In genomic region chr11:64245797-64246623, GRCh38 we compare ENCODE assay signal across 8 cellular contexts. TPM values are rescaled to one million over a fixed set of nuclear protein-coding genes. Genes with fewer than 3 reads are reported as not detected.
DNase-seq lines count a peak whose midpoint lies in the region; ATAC-seq and TF ChIP-seq lines count a peak whose summit lies in the region.

No MANE protein-coding gene starts in this region.

- no peak overlapping the region for H2AFZ ChIP-seq in OCI-LY7 (ENCODE audit: low read length)

- intact Hi-C loops in OCI-LY7 (cut with micrococcal nuclease; ENCODE audit: unreplicated experiment) = loop anchor here (1.0 kb wide), 1 partner anchor 23 kb away; no protein-coding TSS in a partner anchor
- intact Hi-C loops in upper lobe of right lung (cut with DNase I) = no loop called here

- peaks cover 56% of the 10 kb centered on the region for H3K36me3 Mint-ChIP-seq in activated T-helper 17 cell treated with anti-CD3 and anti-CD28 coated beads, Interleukin-2, amount 50 U/mL, for 72 hours (ENCODE audit: low read depth)

- CTCF ChIA-PET in OCI-LY7 (lab: Charles Lee; ENCODE audit: unreplicated experiment) = interaction anchor here (1.0 to 1.4 kb wide), 2 partner anchors 40 to 72 kb away, joined by 3 read pairs; partner anchors contain the start of genes PRDX5 and TRMT112

- peaks cover 55% of the 10 kb centered on the region for H3K4me1 ChIP-seq in OCI-LY7 (ENCODE audit: insufficient read depth, low read length, poor library complexity, severe bottlenecking)
- H3K4me1 ChIP-seq in upper lobe of right lung = peaks cover 28% of the 10 kb centered on the region

- H3K36me3 ChIP-seq in OCI-LY7 (ENCODE audit: insufficient read depth, low read length) (peaks cover 29% of the 10 kb centered on the region), upper lobe of right lung (peaks cover 13% of the 10 kb centered on the region)

- H3K27ac ChIP-seq in OCI-LY7 (ENCODE audit: low read depth, low read length, poor library complexity, severe bottlenecking) (peak overlapping the region; percentile 69), upper lobe of right lung (peak overlapping the region; percentile 66)

- DNase-seq in NCI-H82 (lab: John Stamatoyannopoulos, UW) = peak; percentile 42
- no peak for DNase-seq in NCI-H82 treated with DMSO at 0.1 percent for 48 hours (lab: John Stamatoyannopoulos, UW; ENCODE audit: unreplicated experiment)
- DNase-seq in OCI-LY7 (ENCODE audit: low spot score) = peak; percentile 64
- DNase-seq in fibroblast of the conjunctiva (ENCODE audit: low read depth) = peak; percentile 84
- peak; percentile 83 for DNase-seq in omental fat pad (ENCODE audit: low spot score)
- peak; percentile 85 for DNase-seq in upper lobe of right lung
- no peak for DNase-seq in NCI-H1694 (lab: John Stamatoyannopoulos, UW)

- H3K27ac Mint-ChIP-seq in activated T-helper 17 cell treated with anti-CD3 and anti-CD28 coated beads, Interleukin-2, amount 50 U/mL, for 72 hours = peak overlapping the region; percentile 89

- H3K9me2 ChIP-seq in OCI-LY7 (ENCODE audit: insufficient read depth, low read length) = no peaks in the 10 kb centered on the region

- H3K27me3 ChIP-seq in upper lobe of right lung = no peaks in the 10 kb centered on the region

- H3K4me2 ChIP-seq in OCI-LY7 (ENCODE audit: low read length) = peak overlapping the region; percentile 81

- H3K4me3 ChIP-seq in OCI-LY7 (ENCODE audit: low read depth, low read length, poor library complexity, severe bottlenecking) = peak overlapping the region; percentile 88
- H3K4me3 ChIP-seq in upper lobe of right lung = peak overlapping the region; percentile 73

- no peaks in the 10 kb centered on the region for H3K9me3 Mint-ChIP-seq in activated T-helper 17 cell treated with anti-CD3 and anti-CD28 coated beads, Interleukin-2, amount 50 U/mL, for 72 hours

- peaks cover 28% of the 10 kb centered on the region for H3K79me2 ChIP-seq in OCI-LY7 (ENCODE audit: insufficient read depth, low read depth, low read length)

- BruUV-seq in OCI-LY7 (replicated peaks; lab: Mats Ljungman, UMichigan) = TSS peak; percentile 84

- H3K4me1 Mint-ChIP-seq in activated T-helper 17 cell treated with anti-CD3 and anti-CD28 coated beads, Interleukin-2, amount 50 U/mL, for 72 hours = peaks cover 4% of the 10 kb centered on the region

- peak; percentile 39 for ATAC-seq in activated T-helper 17 cell treated with anti-CD3 and anti-CD28 coated beads, Interleukin-2, amount 50 U/mL, for 72 hours (replicated peaks)
- peak; percentile 42 for ATAC-seq in omental fat pad (ENCODE audit: low FRiP score)
- ATAC-seq in upper lobe of right lung = no peak

- no peaks in the 10 kb centered on the region for H4K20me1 ChIP-seq in OCI-LY7 (ENCODE audit: insufficient read depth, low read length)

- H3K4me3 Mint-ChIP-seq in activated T-helper 17 cell treated with anti-CD3 and anti-CD28 coated beads, Interleukin-2, amount 50 U/mL, for 72 hours = peak overlapping the region; percentile 95

- TF ChIP-seq CTCF in OCI-LY7 (conservative IDR thresholded peaks at IDR 0.05; ENCODE audit: low read length) = no peak
- TF ChIP-seq CTCF in omental fat pad (IDR thresholded peaks at IDR 0.05) = no peak
- TF ChIP-seq CTCF in upper lobe of right lung (IDR thresholded peaks at IDR 0.05) = no peak

- no peaks in the 10 kb centered on the region for H3K9me3 ChIP-seq in OCI-LY7 (ENCODE audit: low read length)
- no peaks in the 10 kb centered on the region for H3K9me3 ChIP-seq in upper lobe of right lung

- POLR2A ChIA-PET in OCI-LY7 (lab: Charles Lee) = interaction anchor here (0.9 to 2.0 kb wide), 4 partner anchors 19 to 40 kb away, joined by 3 to 8 read pairs (median 4); partner anchors contain the start of genes FERMT3, NUDT22 and TRPT1

- no peaks in the 10 kb centered on the region for H3K27me3 Mint-ChIP-seq in activated T-helper 17 cell treated with anti-CD3 and anti-CD28 coated beads, Interleukin-2, amount 50 U/mL, for 72 hours

RNA-seq across cellular contexts. Expression of gene PPP1R14B, which starts 0.7 kb away (rescaled TPM):
- 198 and 219 TPM in 2 replicates for total RNA-seq in OCI-LY7 (2014; rRNA removed; shearing (Covaris generic))
- 207 and 223 TPM in 2 replicates for total RNA-seq in OCI-LY7 (2022)
- 100 to 1,000 TPM; 236 to 276 TPM for total RNA-seq in activated T-helper 17 cell treated with anti-CD3 and anti-CD28 coated beads, Interleukin-2, amount 50 U/mL, for 72 hours
- total RNA-seq in omental fat pad = 100 to 1,000 TPM in 1 of 4 donors, 10 to 100 TPM in 3; 95.0 to 140 (median 97.9) TPM
- 76.5 TPM for total RNA-seq in upper lobe of right lung

RNA-seq across cellular contexts. Expression of gene FKBP2, which starts 5.1 kb away (rescaled TPM):
- 57.3 and 70.6 TPM in 2 replicates for total RNA-seq in OCI-LY7 (2014; rRNA removed; shearing (Covaris generic))
- total RNA-seq in OCI-LY7 (2022) (39.7 and 45.5 TPM in 2 replicates), omental fat pad (10 to 100 TPM; 41.8 to 78.5 (median 49.5) TPM), upper lobe of right lung (53.9 TPM)
- 10 to 100 TPM; 16.3 to 45.2 TPM for total RNA-seq in activated T-helper 17 cell treated with anti-CD3 and anti-CD28 coated beads, Interleukin-2, amount 50 U/mL, for 72 hours

RNA-seq across cellular contexts. Expression of gene PLCB3, which starts 5.3 kb away (rescaled TPM):
- 7.6 and 8.6 TPM in 2 replicates for total RNA-seq in OCI-LY7 (2014; rRNA removed; shearing (Covaris generic))
- total RNA-seq in OCI-LY7 (2022) (10.3 and 12.4 TPM in 2 replicates), omental fat pad (10 to 100 TPM; 14.7 to 26.5 (median 19.7) TPM), upper lobe of right lung (32.4 TPM)
- total RNA-seq in activated T-helper 17 cell treated with anti-CD3 and anti-CD28 coated beads, Interleukin-2, amount 50 U/mL, for 72 hours = 10 to 100 TPM; 13.1 to 22.8 TPM

RNA-seq across cellular contexts. Expression of gene VEGFB, which starts 11.6 kb away (rescaled TPM):
- 35.3 and 46.3 TPM in 2 replicates for total RNA-seq in OCI-LY7 (2014; rRNA removed; shearing (Covaris generic))
- total RNA-seq in OCI-LY7 (2022) (59.6 and 60.8 TPM in 2 replicates), omental fat pad (100 to 1,000 TPM in 3 of 4 donors, 10 to 100 TPM in 1; 89.2 to 172 (median 149) TPM), upper lobe of right lung (172 TPM)
- total RNA-seq in activated T-helper 17 cell treated with anti-CD3 and anti-CD28 coated beads, Interleukin-2, amount 50 U/mL, for 72 hours = 10 to 100 TPM; 74.1 to 83.5 TPM

RNA-seq across cellular contexts. Expression of gene DNAJC4, which starts 15.7 kb away (rescaled TPM):
- 14.1 and 19.2 TPM in 2 replicates for total RNA-seq in OCI-LY7 (2014; rRNA removed; shearing (Covaris generic))
- total RNA-seq in OCI-LY7 (2022) (42.4 and 56.0 TPM in 2 replicates), omental fat pad (10 to 100 TPM; 19.2 to 25.8 (median 21.6) TPM), upper lobe of right lung (36.4 TPM)
- total RNA-seq in activated T-helper 17 cell treated with anti-CD3 and anti-CD28 coated beads, Interleukin-2, amount 50 U/mL, for 72 hours = 10 to 100 TPM; 19.9 to 39.7 TPM

Comparison
In these comparisons a context has a peak if more than half of its experiments do, and no peak if none do; other contexts are left out.
1. DNase-seq: peak in NCI-H82 (single experiment), OCI-LY7 (single experiment), fibroblast of the conjunctiva (single experiment), omental fat pad (single experiment) and upper lobe of right lung (single experiment); none in NCI-H82 treated with DMSO at 0.1 percent for 48 hours (single experiment) and NCI-H1694 (single experiment).